ENCODE assay signal across 8 cellular contexts in genomic region chr2:206275274-206276160, GRCh38. TPM values are rescaled to one million over a fixed set of nuclear protein-coding genes. Genes with fewer than 3 reads are reported as not detected.
DNase-seq lines count a peak whose midpoint lies in the region; ATAC-seq and TF ChIP-seq lines count a peak whose summit lies in the region.

No MANE protein-coding gene starts in this region.

- peaks cover 10% of the 10 kb centered on the region for H3K4me1 ChIP-seq in MM.1S (ENCODE audit: low read length)

- peak; percentile 44 for DNase-seq in activated CD8-positive, alpha-beta memory T cell treated with anti-CD3 and anti-CD28 coated beads, Interleukin-2, amount 10 ng/mL, durations not matched to agents 7 days and 5 days
- DNase-seq in activated CD8-positive, alpha-beta memory T cell treated with anti-CD3 and anti-CD28 coated beads, Interleukin-2, amount 50 U/mL, for 4 hours, result no peak
- DNase-seq in H7, result peak; percentile 59
- DNase-seq in MM.1S, result peak; percentile 91
- DNase-seq in left ventricle myocardium superior, result no peak
- peak; percentile 74 for DNase-seq in retina

- H3K9ac ChIP-seq in MM.1S (ENCODE audit: low read length), result peak overlapping the region; percentile 95

- peaks cover 19% of the 10 kb centered on the region for H3K4me1 Mint-ChIP-seq in activated CD8-positive, alpha-beta memory T cell treated with anti-CD3 and anti-CD28 coated beads, Interleukin-2, amount 10 ng/mL, durations not matched to agents 7 days and 5 days
- peaks cover 19% of the 10 kb centered on the region for H3K4me1 Mint-ChIP-seq in activated naive CD8-positive, alpha-beta T cell (ENCODE audit: low read depth)

- CTCF ChIA-PET in activated CD8-positive, alpha-beta memory T cell treated with anti-CD3 and anti-CD28 coated beads, Interleukin-2, amount 10 ng/mL, durations not matched to agents 7 days and 5 days (lab: Charles Lee), result interaction anchor here (0.7 to 1.5 kb wide), 2 partner anchors 9 to 16 kb away, joined by 3 read pairs; no protein-coding TSS in a partner anchor

- TF ChIP-seq CTCF in MM.1S (IDR thresholded peaks at IDR 0.05; ENCODE audit: low read length), result no peak

- H3K36me3 ChIP-seq in H7 (replicated peaks; ENCODE audit: control insufficient read depth, insufficient read depth, low read length) (no peaks in the 10 kb centered on the region), MM.1S (replicated peaks; ENCODE audit: insufficient read depth, low read length) (no peaks in the 10 kb centered on the region)

- no peaks in the 10 kb centered on the region for H3K9me3 ChIP-seq in MM.1S (replicated peaks; ENCODE audit: insufficient read depth, low read length)

- H3K4me2 ChIP-seq in MM.1S (ENCODE audit: low read depth, low read length), result peak overlapping the region; percentile 54

- H3K79me2 ChIP-seq in MM.1S (ENCODE audit: low read length), result peaks cover 55% of the 10 kb centered on the region

- H3K9me3 Mint-ChIP-seq in activated CD8-positive, alpha-beta memory T cell treated with anti-CD3 and anti-CD28 coated beads, Interleukin-2, amount 10 ng/mL, durations not matched to agents 7 days and 5 days (ENCODE audit: low read depth), result no peaks in the 10 kb centered on the region
- no peaks in the 10 kb centered on the region for H3K9me3 Mint-ChIP-seq in activated naive CD8-positive, alpha-beta T cell (ENCODE audit: low read depth)

- H3K27me3 ChIP-seq in H7 (ENCODE audit: control insufficient read depth, insufficient read depth, low read length), result 0 out of 2 replicates have a peak, but pooled peaks cover 2% of the 10 kb centered on the region
- no peaks in the 10 kb centered on the region for H3K27me3 ChIP-seq in MM.1S (replicated peaks; ENCODE audit: insufficient read depth, low read length)

- H3K36me3 Mint-ChIP-seq in activated CD8-positive, alpha-beta memory T cell treated with anti-CD3 and anti-CD28 coated beads, Interleukin-2, amount 10 ng/mL, durations not matched to agents 7 days and 5 days, result no peaks in the 10 kb centered on the region
- H3K36me3 Mint-ChIP-seq in activated naive CD8-positive, alpha-beta T cell, result peaks cover 2% of the 10 kb centered on the region

- H3K4me3 Mint-ChIP-seq in activated CD8-positive, alpha-beta memory T cell treated with anti-CD3 and anti-CD28 coated beads, Interleukin-2, amount 10 ng/mL, durations not matched to agents 7 days and 5 days, result peak overlapping the region; percentile 83
- peak overlapping the region; percentile 90 for H3K4me3 Mint-ChIP-seq in activated naive CD8-positive, alpha-beta T cell

- peak; percentile 37 for ATAC-seq in activated CD8-positive, alpha-beta memory T cell treated with anti-CD3 and anti-CD28 coated beads, Interleukin-2, amount 10 ng/mL, durations not matched to agents 7 days and 5 days
- peak; percentile 47 for ATAC-seq in left ventricle myocardium superior
- no peak for ATAC-seq in GM18519 (IDR thresholded peaks at IDR 0.05; ENCODE audit: low FRiP score, unreplicated experiment)

- peaks cover 25% of the 10 kb centered on the region for H3F3A ChIP-seq in MM.1S (ENCODE audit: insufficient read depth, low read length)

- no peaks in the 10 kb centered on the region for H4K20me1 ChIP-seq in MM.1S (ENCODE audit: insufficient read depth, low read length)

- H3K27ac ChIP-seq in MM.1S (ENCODE audit: low read length), result peak overlapping the region; percentile 88

- H2AFZ ChIP-seq in MM.1S (ENCODE audit: low read length), result peak overlapping the region; percentile 63

- H3K4me3 ChIP-seq in H7 (ENCODE audit: insufficient read depth, low read depth, low read length) (peak overlapping the region; percentile 83), MM.1S (ENCODE audit: low read length) (peak overlapping the region; percentile 91)

- H3K27ac Mint-ChIP-seq in activated CD8-positive, alpha-beta memory T cell treated with anti-CD3 and anti-CD28 coated beads, Interleukin-2, amount 10 ng/mL, durations not matched to agents 7 days and 5 days, result peak overlapping the region; percentile 86
- peak overlapping the region; percentile 82 for H3K27ac Mint-ChIP-seq in activated naive CD8-positive, alpha-beta T cell

- peaks cover 55% of the 10 kb centered on the region for H3K27me3 Mint-ChIP-seq in activated CD8-positive, alpha-beta memory T cell treated with anti-CD3 and anti-CD28 coated beads, Interleukin-2, amount 10 ng/mL, durations not matched to agents 7 days and 5 days
- peaks cover 19% of the 10 kb centered on the region for H3K27me3 Mint-ChIP-seq in activated naive CD8-positive, alpha-beta T cell

- intact Hi-C loops in left ventricle myocardium superior (cut with micrococcal nuclease), result no loop called here

- H3K9me2 ChIP-seq in MM.1S (replicated peaks; ENCODE audit: insufficient read depth, low read length), result no peaks in the 10 kb centered on the region

RNA-seq across cellular contexts. Expression of gene ZDBF2, which starts 1.1 kb away (rescaled TPM):
- total RNA-seq in activated CD8-positive, alpha-beta memory T cell treated with anti-CD3 and anti-CD28 coated beads, Interleukin-2, amount 10 ng/mL, durations not matched to agents 7 days and 5 days, result 1 to 10 TPM; 6.9 to 9.4 TPM
- 10.1 and 17.2 TPM in 2 replicates for total RNA-seq in H7 (2014; rRNA removed; shearing (Covaris generic))
- 6.6 TPM for total RNA-seq in left ventricle myocardium superior

Comparison
In these comparisons a context has a peak if more than half of its experiments do, and no peak if none do; other contexts are left out.
1. DNase-seq: peak in activated CD8-positive, alpha-beta memory T cell treated with anti-CD3 and anti-CD28 coated beads, Interleukin-2, amount 10 ng/mL, durations not matched to agents 7 days and 5 days (single experiment), H7 (single experiment), MM.1S (single experiment) and retina (single experiment); none in activated CD8-positive, alpha-beta memory T cell treated with anti-CD3 and anti-CD28 coated beads, Interleukin-2, amount 50 U/mL, for 4 hours (single experiment) and left ventricle myocardium superior (single experiment).